In the genomic region with DNA sequence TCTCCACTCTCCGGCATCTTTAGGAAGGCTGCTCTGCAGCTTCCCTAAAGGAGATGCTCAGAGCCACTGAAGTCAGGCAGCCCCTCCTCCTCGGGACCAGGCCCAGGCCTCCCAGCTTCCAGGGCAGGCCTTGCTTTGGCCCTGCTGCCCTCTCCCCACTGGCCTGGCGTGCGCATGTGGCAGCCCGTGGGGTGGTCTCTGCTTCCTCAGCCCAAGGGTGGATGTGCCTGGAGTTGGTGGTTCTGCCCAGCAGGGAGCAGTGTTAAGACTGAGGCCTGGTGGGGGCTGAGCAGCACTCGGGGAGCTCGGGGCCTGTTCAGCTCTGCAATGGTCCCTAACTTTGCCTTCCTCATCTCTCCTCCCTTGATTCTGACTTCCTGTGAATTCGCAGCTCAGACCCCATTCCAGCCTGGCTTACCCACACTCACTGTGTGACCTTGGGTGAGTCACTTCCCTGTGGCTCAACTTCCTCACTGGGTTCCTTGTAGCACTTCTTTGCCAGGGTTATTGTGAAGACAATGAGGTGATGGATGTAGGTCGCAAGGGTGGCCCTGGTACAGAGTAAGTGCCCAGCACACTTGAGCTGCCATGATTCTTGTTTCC, we compare ENCODE assay signal across 14 cellular contexts.
DNase-seq lines count a peak whose midpoint lies in the region; ATAC-seq and TF ChIP-seq lines count a peak whose summit lies in the region.
"Had no signal": no experiment of that assay in that cellular context is flagged by ENCODE, and none has a peak within 500 bp of the region (broad histone marks: within the 10 kb centered on the region; RNA-seq: fewer than 3 reads in every experiment).

No MANE protein-coding gene starts in this region.

- CTCF ChIA-PET in CD4-positive, alpha-beta T cell (lab: Charles Lee) = interaction anchor here (1.8 to 1.9 kb wide), 2 partner anchors 17 to 195 kb away, joined by 4 to 5 read pairs; no protein-coding TSS in a partner anchor

- H3K9me3 ChIP-seq in CD4-positive, alpha-beta T cell (ENCODE audit: control insufficient read depth, low read length) = no peaks in the 10 kb centered on the region
- H3K9me3 ChIP-seq: ascending aorta, heart right ventricle, tibial nerve had no signal

- H2BK5ac ChIP-seq in mesendoderm (ENCODE audit: low read length) = no peak overlapping the region

- H3K27ac Mint-ChIP-seq in CD4-positive, alpha-beta T cell = peak overlapping the region; percentile 19
- peak overlapping the region in 4 of 5 experiments; percentile 3 to 86 (median 61) for H3K27ac Mint-ChIP-seq in brain
- H3K27ac Mint-ChIP-seq in activated CD4-positive, alpha-beta T cell treated with anti-CD3 and anti-CD28 coated beads, Interleukin-2, amount 10 ng/mL, durations not matched to agents 24 days and 14 days = no peak overlapping the region

- peaks cover 10% of the 10 kb centered on the region for H3K36me3 Mint-ChIP-seq in CD4-positive, alpha-beta T cell (ENCODE audit: low read depth)
- no peaks in the 10 kb centered on the region for H3K36me3 Mint-ChIP-seq in brain
- H3K36me3 Mint-ChIP-seq in activated CD4-positive, alpha-beta T cell treated with anti-CD3 and anti-CD28 coated beads, Interleukin-2, amount 10 ng/mL, durations not matched to agents 24 days and 14 days (ENCODE audit: low read depth) = no peaks in the 10 kb centered on the region

- no peak overlapping the region for H3K4ac ChIP-seq in mesendoderm (ENCODE audit: low read depth, low read length)

- no peak overlapping the region for H3K4me3 Mint-ChIP-seq in CD4-positive, alpha-beta T cell
- no peak overlapping the region for H3K4me3 Mint-ChIP-seq in brain
- H3K4me3 Mint-ChIP-seq in activated CD4-positive, alpha-beta T cell treated with anti-CD3 and anti-CD28 coated beads, Interleukin-2, amount 10 ng/mL, durations not matched to agents 24 days and 14 days = no peak overlapping the region

- H3K23ac ChIP-seq in mesendoderm (ENCODE audit: low read length) = no peak overlapping the region

- peaks cover 2% of the 10 kb centered on the region for H3K4me1 ChIP-seq in mesendoderm (ENCODE audit: control insufficient read depth, low read depth, low read length)

- no peaks in the 10 kb centered on the region for H3K27me3 ChIP-seq in CD4-positive, alpha-beta T cell (ENCODE audit: control insufficient read depth, insufficient read depth, low read length)
- no peaks in the 10 kb centered on the region for H3K27me3 ChIP-seq in mesendoderm (ENCODE audit: insufficient read depth, low read length, poor library complexity)
- H3K27me3 ChIP-seq: ascending aorta, heart right ventricle, tibial nerve had no signal

- peaks cover 17% of the 10 kb centered on the region for H3K4me1 Mint-ChIP-seq in CD4-positive, alpha-beta T cell (ENCODE audit: low read depth)
- peaks cover 94% of the 10 kb centered on the region for H3K4me1 Mint-ChIP-seq in brain
- peaks cover 5% of the 10 kb centered on the region for H3K4me1 Mint-ChIP-seq in activated CD4-positive, alpha-beta T cell treated with anti-CD3 and anti-CD28 coated beads, Interleukin-2, amount 10 ng/mL, durations not matched to agents 24 days and 14 days

- no peak overlapping the region for H3K56ac ChIP-seq in mesendoderm (ENCODE audit: low read length)

- H2AK5ac ChIP-seq in mesendoderm (ENCODE audit: low read length) = no peak overlapping the region

- no peak overlapping the region for H3K4me2 ChIP-seq in mesendoderm (ENCODE audit: low read length)

- no peak for DNase-seq in CD4-positive, alpha-beta T cell
- peak; percentile 45 for DNase-seq in KBM-7
- DNase-seq in mesendoderm = peak; percentile 19
- DNase-seq in activated CD4-positive, alpha-beta T cell treated with anti-CD3 and anti-CD28 coated beads, Interleukin-2, amount 10 ng/mL, durations not matched to agents 24 days and 14 days = no peak
- DNase-seq in central memory CD4-positive, alpha-beta T cell = no peak
- DNase-seq in NCI-H1105 (lab: John Stamatoyannopoulos, UW) = no peak
- DNase-seq: heart right ventricle; NCI-H2081; Right ventricle myocardium superior; stimulated activated CD4-positive, alpha-beta T cell treated with anti-CD3 and anti-CD28 coated beads, Interleukin-2, amount 100 ng/mL, for 24 hours had no signal

- no peaks in the 10 kb centered on the region for H3K79me1 ChIP-seq in mesendoderm (ENCODE audit: low read length)

- H3K79me2 ChIP-seq in mesendoderm (ENCODE audit: control insufficient read depth, insufficient read depth, low read length) = no peaks in the 10 kb centered on the region

- WGBS in mesendoderm (ENCODE audit: extremely low coverage, insufficient coverage, low lambda C conversion rate) = no CpG with 5 or more reads among the region's 9 CpGs

- POLR2A ChIA-PET in CD4-positive, alpha-beta T cell (lab: Charles Lee) = no interaction called here

- no peak overlapping the region for H3K4me3 ChIP-seq in mesendoderm (ENCODE audit: low read length)
- H3K4me3 ChIP-seq: ascending aorta, heart right ventricle, tibial nerve had no signal

- intact Hi-C loops in CD4-positive, alpha-beta T cell (cut with DNase I, micrococcal nuclease) = no loop called here
- intact Hi-C loops in activated CD4-positive, alpha-beta T cell treated with anti-CD3 and anti-CD28 coated beads, Interleukin-2, amount 10 ng/mL, durations not matched to agents 24 days and 14 days (cut with micrococcal nuclease) = no loop called here

- ATAC-seq in CD4-positive, alpha-beta T cell (ENCODE audit: poor library complexity) = peak; percentile 52
- ATAC-seq in GM21360 (IDR thresholded peaks at IDR 0.05; ENCODE audit: unreplicated experiment) = no peak

- H4K5ac ChIP-seq in mesendoderm (ENCODE audit: low read length) = no peak overlapping the region

- no peak overlapping the region for H2BK120ac ChIP-seq in mesendoderm (ENCODE audit: low read depth, low read length)

- no peak for TF ChIP-seq CTCF in CD4-positive, alpha-beta T cell (IDR thresholded peaks at IDR 0.05)
- TF ChIP-seq CTCF in brain (conservative IDR thresholded peaks at IDR 0.05) = no peak

- no peak overlapping the region for H3K9ac ChIP-seq in mesendoderm (ENCODE audit: low read length)

- no peak overlapping the region for H2BK15ac ChIP-seq in mesendoderm (replicated peaks; ENCODE audit: low read depth)

- no peaks in the 10 kb centered on the region for H3K27me3 Mint-ChIP-seq in CD4-positive, alpha-beta T cell
- H3K27me3 Mint-ChIP-seq in brain = no peaks in the 10 kb centered on the region
- no peaks in the 10 kb centered on the region for H3K27me3 Mint-ChIP-seq in activated CD4-positive, alpha-beta T cell treated with anti-CD3 and anti-CD28 coated beads, Interleukin-2, amount 10 ng/mL, durations not matched to agents 24 days and 14 days

- no peaks in the 10 kb centered on the region for H3K36me3 ChIP-seq in mesendoderm (ENCODE audit: control insufficient read depth, insufficient read depth, low read length)
- H3K36me3 ChIP-seq: heart right ventricle, tibial nerve had no signal

- no peak overlapping the region for H3K27ac ChIP-seq in CD4-positive, alpha-beta T cell (ENCODE audit: low read depth, low read length)
- no peak overlapping the region for H3K27ac ChIP-seq in mesendoderm (ENCODE audit: low read depth, low read length)
- H3K27ac ChIP-seq: ascending aorta, heart right ventricle had no signal

- no peaks in the 10 kb centered on the region for H3K9me3 Mint-ChIP-seq in CD4-positive, alpha-beta T cell
- H3K9me3 Mint-ChIP-seq in brain = peaks cover 0 to 6% (median 4%) of the 10 kb centered on the region in 5 experiments
- H3K9me3 Mint-ChIP-seq in activated CD4-positive, alpha-beta T cell treated with anti-CD3 and anti-CD28 coated beads, Interleukin-2, amount 10 ng/mL, durations not matched to agents 24 days and 14 days = no peaks in the 10 kb centered on the region

- no peak overlapping the region for H3K18ac ChIP-seq in mesendoderm (ENCODE audit: low read length)

- no peak overlapping the region for H4K8ac ChIP-seq in mesendoderm (ENCODE audit: low read depth, low read length)

- in situ Hi-C loops in KBM-7 (cut with MboI; ENCODE audit: low pct_unique_long_range_greater_than_20kb, low sequenced_read_pairs) = no loop called here

Comparison
In these comparisons a context has a peak if more than half of its experiments do, and no peak if none do; other contexts are left out.
1. DNase-seq: peak in KBM-7 (single experiment) and mesendoderm (single experiment); none in CD4-positive, alpha-beta T cell (0 of 10), activated CD4-positive, alpha-beta T cell treated with anti-CD3 and anti-CD28 coated beads, Interleukin-2, amount 10 ng/mL, durations not matched to agents 24 days and 14 days (single experiment), central memory CD4-positive, alpha-beta T cell (single experiment) and NCI-H1105 (single experiment).